1 cellular context compared by ENCODE assay signal in the genomic region with DNA sequence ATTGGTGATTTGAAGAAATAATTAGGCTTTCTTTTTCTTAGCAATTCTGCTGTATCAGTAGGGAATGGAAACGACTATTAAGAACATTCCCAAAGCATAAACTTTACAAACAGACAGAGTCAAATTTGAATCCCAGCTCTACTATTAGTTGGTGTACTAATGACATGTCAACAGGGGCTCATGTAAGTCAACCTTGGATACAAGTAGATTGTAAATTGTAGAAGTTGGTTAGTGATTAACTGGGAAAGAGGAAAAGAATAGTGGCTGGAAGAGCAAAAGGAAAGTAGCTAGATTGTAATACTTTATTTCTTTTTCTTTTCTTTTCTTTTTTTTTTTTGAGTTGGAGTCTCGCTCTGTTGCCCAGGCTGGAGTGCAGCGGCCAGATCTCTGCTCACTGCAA.
TF ChIP-seq lines count a peak whose summit lies in the region.

No MANE protein-coding gene starts in this region.

TF ChIP-seq in HepG2, 621 proteins besides CTCF, POLR2A, EP300 and RAD21:
- TF ChIP-seq ZNF709 (CRISPR knock-in tag; IDR thresholded peaks at IDR 0.05) (no peak), POLR2G (IDR thresholded peaks at IDR 0.05; ENCODE audit: low read depth, low read length) (no peak), SMAD9 (CRISPR knock-in tag; IDR thresholded peaks at IDR 0.05) (no peak), ZSCAN12 (CRISPR knock-in tag; IDR thresholded peaks at IDR 0.05) (no peak), ZNF672 (CRISPR knock-in tag; IDR thresholded peaks at IDR 0.05) (no peak), GLI4 (CRISPR knock-in tag; IDR thresholded peaks at IDR 0.05; ENCODE audit: borderline replicate concordance) (no peak), SOX5 (CRISPR knock-in tag; IDR thresholded peaks at IDR 0.05; ENCODE audit: borderline replicate concordance) (no peak), HIVEP1 (CRISPR knock-in tag; IDR thresholded peaks at IDR 0.05) (no peak), TAF1 (CRISPR knock-in tag; IDR thresholded peaks at IDR 0.05) (no peak), ZNF775 (CRISPR knock-in tag; IDR thresholded peaks at IDR 0.05; ENCODE audit: borderline replicate concordance) (no peak)
- TF ChIP-seq, protein P1, sequence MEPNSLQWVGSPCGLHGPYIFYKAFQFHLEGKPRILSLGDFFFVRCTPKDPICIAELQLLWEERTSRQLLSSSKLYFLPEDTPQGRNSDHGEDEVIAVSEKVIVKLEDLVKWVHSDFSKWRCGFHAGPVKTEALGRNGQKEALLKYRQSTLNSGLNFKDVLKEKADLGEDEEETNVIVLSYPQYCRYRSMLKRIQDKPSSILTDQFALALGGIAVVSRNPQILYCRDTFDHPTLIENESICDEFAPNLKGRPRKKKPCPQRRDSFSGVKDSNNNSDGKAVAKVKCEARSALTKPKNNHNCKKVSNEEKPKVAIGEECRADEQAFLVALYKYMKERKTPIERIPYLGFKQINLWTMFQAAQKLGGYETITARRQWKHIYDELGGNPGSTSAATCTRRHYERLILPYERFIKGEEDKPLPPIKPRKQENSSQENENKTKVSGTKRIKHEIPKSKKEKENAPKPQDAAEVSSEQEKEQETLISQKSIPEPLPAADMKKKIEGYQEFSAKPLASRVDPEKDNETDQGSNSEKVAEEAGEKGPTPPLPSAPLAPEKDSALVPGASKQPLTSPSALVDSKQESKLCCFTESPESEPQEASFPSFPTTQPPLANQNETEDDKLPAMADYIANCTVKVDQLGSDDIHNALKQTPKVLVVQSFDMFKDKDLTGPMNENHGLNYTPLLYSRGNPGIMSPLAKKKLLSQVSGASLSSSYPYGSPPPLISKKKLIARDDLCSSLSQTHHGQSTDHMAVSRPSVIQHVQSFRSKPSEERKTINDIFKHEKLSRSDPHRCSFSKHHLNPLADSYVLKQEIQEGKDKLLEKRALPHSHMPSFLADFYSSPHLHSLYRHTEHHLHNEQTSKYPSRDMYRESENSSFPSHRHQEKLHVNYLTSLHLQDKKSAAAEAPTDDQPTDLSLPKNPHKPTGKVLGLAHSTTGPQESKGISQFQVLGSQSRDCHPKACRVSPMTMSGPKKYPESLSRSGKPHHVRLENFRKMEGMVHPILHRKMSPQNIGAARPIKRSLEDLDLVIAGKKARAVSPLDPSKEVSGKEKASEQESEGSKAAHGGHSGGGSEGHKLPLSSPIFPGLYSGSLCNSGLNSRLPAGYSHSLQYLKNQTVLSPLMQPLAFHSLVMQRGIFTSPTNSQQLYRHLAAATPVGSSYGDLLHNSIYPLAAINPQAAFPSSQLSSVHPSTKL (CRISPR knock-in tag; IDR thresholded peaks at IDR 0.05): no peak
- TF ChIP-seq, protein P2, sequence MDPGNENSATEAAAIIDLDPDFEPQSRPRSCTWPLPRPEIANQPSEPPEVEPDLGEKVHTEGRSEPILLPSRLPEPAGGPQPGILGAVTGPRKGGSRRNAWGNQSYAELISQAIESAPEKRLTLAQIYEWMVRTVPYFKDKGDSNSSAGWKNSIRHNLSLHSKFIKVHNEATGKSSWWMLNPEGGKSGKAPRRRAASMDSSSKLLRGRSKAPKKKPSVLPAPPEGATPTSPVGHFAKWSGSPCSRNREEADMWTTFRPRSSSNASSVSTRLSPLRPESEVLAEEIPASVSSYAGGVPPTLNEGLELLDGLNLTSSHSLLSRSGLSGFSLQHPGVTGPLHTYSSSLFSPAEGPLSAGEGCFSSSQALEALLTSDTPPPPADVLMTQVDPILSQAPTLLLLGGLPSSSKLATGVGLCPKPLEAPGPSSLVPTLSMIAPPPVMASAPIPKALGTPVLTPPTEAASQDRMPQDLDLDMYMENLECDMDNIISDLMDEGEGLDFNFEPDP (CRISPR knock-in tag; conservative IDR thresholded peaks at IDR 0.05): no peak
